Comparison of ENCODE assay signal across 8 cellular contexts in the genomic region with DNA sequence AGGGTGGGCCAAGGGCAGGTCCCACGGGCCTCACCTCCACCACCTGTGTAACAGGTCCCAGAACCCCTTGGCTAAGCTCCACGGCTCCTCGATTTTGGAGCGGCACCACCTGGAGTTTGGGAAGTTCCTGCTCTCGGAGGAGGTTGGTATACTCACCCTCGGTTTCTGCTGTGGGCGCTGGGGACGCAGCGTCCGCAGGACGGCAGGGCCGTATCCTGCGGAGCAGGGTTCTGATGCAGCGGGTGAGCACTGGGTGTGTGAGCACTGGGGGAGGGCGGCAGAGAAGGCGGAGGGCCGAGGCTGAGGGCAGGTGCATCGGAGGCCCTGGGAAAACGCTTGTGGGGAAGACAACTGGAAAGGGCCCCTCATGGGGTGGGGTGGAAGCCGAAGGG. TPM values are rescaled to one million over a fixed set of nuclear protein-coding genes. Genes with fewer than 3 reads are reported as not detected.
DNase-seq lines count a peak whose midpoint lies in the region; ATAC-seq, FAIRE-seq and TF ChIP-seq lines count a peak whose summit lies in the region.

No MANE protein-coding gene starts in this region.

- BruUV-seq in endothelial cell of umbilical vein (replicated peaks; lab: Mats Ljungman, UMichigan), result no TSS peak

- TF ChIP-seq POLR2A in endothelial cell of umbilical vein (IDR thresholded peaks at IDR 0.05; ENCODE audit: low read depth, low read length), result no peak

- no peak for TF ChIP-seq CTCF in CD4-positive, alpha-beta T cell (IDR thresholded peaks at IDR 0.05)
- TF ChIP-seq CTCF in endothelial cell of umbilical vein (IDR thresholded peaks at IDR 0.05; ENCODE audit: extremely low read depth in 1 of 2, insufficient read depth in 1 of 2, low read depth in 1 of 2, low read length in 2 of 2), result no peak
- TF ChIP-seq CTCF in osteocyte (IDR thresholded peaks at IDR 0.05), result no peak

- dilution Hi-C loops in endothelial cell of umbilical vein (cut with MboI; ENCODE audit: extremely low pct_ligation_motif_present, low sequenced_read_pairs), result no loop called here

- H4K20me1 ChIP-seq in endothelial cell of umbilical vein (replicated peaks; ENCODE audit: control insufficient read depth, extremely low read depth, insufficient read depth, low read length), result no peaks in the 10 kb centered on the region

- H3K27ac Mint-ChIP-seq in CD4-positive, alpha-beta T cell, result peak overlapping the region; percentile 80
- no peak overlapping the region for H3K27ac Mint-ChIP-seq in osteocyte (ENCODE audit: unreplicated experiment)

- H3K79me2 ChIP-seq in endothelial cell of umbilical vein (ENCODE audit: control insufficient read depth, insufficient read depth, low read length), result no peaks in the 10 kb centered on the region

- CTCF ChIA-PET in CD4-positive, alpha-beta T cell (lab: Charles Lee), result no interaction called here
- CTCF ChIA-PET in endothelial cell of umbilical vein (lab: Charles Lee), result no interaction called here

- H3K4me3 Mint-ChIP-seq in CD4-positive, alpha-beta T cell, result peak overlapping the region; percentile 88
- peak overlapping the region; percentile 60 for H3K4me3 Mint-ChIP-seq in osteocyte (ENCODE audit: unreplicated experiment)

- no peak for DNase-seq in CD4-positive, alpha-beta T cell
- DNase-seq in Jurkat, Clone E6-1 (ENCODE audit: low read depth, low spot score), result no peak
- DNase-seq in endothelial cell of umbilical vein (ENCODE audit: low read depth, low spot score), result no peak
- no peak for DNase-seq in osteocyte (ENCODE audit: extremely low spot score, unreplicated experiment)
- no peak for DNase-seq in superior temporal gyrus (ENCODE audit: extremely low spot score)
- DNase-seq in hippocampal formation (lab: John Stamatoyannopoulos, UW), result no peak

- POLR2A ChIA-PET in CD4-positive, alpha-beta T cell (lab: Charles Lee), result interaction anchor here (1.1 to 4.3 kb wide), 2 partner anchors 11 to 119 kb away, joined by 3 to 64 read pairs; partner anchors contain the start of genes ATP5ME and MYL5
- POLR2A ChIA-PET in endothelial cell of umbilical vein (lab: Charles Lee), result no interaction called here

- peaks cover 10% of the 10 kb centered on the region for H3K4me1 Mint-ChIP-seq in CD4-positive, alpha-beta T cell (ENCODE audit: low read depth)
- peaks cover 1% of the 10 kb centered on the region for H3K4me1 Mint-ChIP-seq in osteocyte (ENCODE audit: unreplicated experiment)

- no peaks in the 10 kb centered on the region for H3K36me3 ChIP-seq in endothelial cell of umbilical vein (ENCODE audit: control insufficient read depth in 2 of 2, extremely low read depth in 1 of 2, insufficient read depth in 2 of 2, low read length in 2 of 2)

- H2AFZ ChIP-seq in endothelial cell of umbilical vein (ENCODE audit: low read depth, low read length), result peak overlapping the region; percentile 84

- H3K9ac ChIP-seq in endothelial cell of umbilical vein (replicated peaks; ENCODE audit: extremely low read depth, insufficient read depth, low read length), result no peak overlapping the region

- peak; percentile 8 for ATAC-seq in CD4-positive, alpha-beta T cell (ENCODE audit: poor library complexity)
- ATAC-seq in HG02759 (IDR thresholded peaks at IDR 0.05; ENCODE audit: unreplicated experiment), result no peak
- ATAC-seq in GM19467 (IDR thresholded peaks at IDR 0.05; ENCODE audit: unreplicated experiment), result no peak

- H3K27ac ChIP-seq in CD4-positive, alpha-beta T cell (ENCODE audit: low read depth, low read length), result peak overlapping the region; percentile 59
- H3K27ac ChIP-seq in endothelial cell of umbilical vein (ENCODE audit: insufficient read depth, low read depth, low read length), result no peak overlapping the region

- no peak overlapping the region for H3K4me2 ChIP-seq in endothelial cell of umbilical vein (ENCODE audit: insufficient read depth, low read length)

- no peaks in the 10 kb centered on the region for H3K4me1 ChIP-seq in endothelial cell of umbilical vein (ENCODE audit: control insufficient read depth, extremely low read depth, insufficient read depth, low read length)

- peaks cover 5% of the 10 kb centered on the region for H3K36me3 Mint-ChIP-seq in CD4-positive, alpha-beta T cell (ENCODE audit: low read depth)
- H3K36me3 Mint-ChIP-seq in osteocyte (ENCODE audit: unreplicated experiment), result no peaks in the 10 kb centered on the region

- no peaks in the 10 kb centered on the region for H3K9me1 ChIP-seq in endothelial cell of umbilical vein (replicated peaks; ENCODE audit: control insufficient read depth, extremely low read depth, insufficient read depth, low read length)

- H3K4me3 ChIP-seq in Jurkat, Clone E6-1 (ENCODE audit: low read length), result peak overlapping the region; percentile 61
- H3K4me3 ChIP-seq in endothelial cell of umbilical vein (replicated peaks in 1 of 3; ENCODE audit: insufficient read depth in 1 of 3, low read depth in 1 of 3, low read length in 3 of 3), result peak overlapping the region in 1 of 3 experiments; percentile 38

- no peak for FAIRE-seq in endothelial cell of umbilical vein (lab: Jason Lieb, UNC)

- no peaks in the 10 kb centered on the region for H3K27me3 Mint-ChIP-seq in CD4-positive, alpha-beta T cell
- no peaks in the 10 kb centered on the region for H3K27me3 Mint-ChIP-seq in osteocyte (ENCODE audit: unreplicated experiment)

- intact Hi-C loops in CD4-positive, alpha-beta T cell (cut with DNase I, micrococcal nuclease), result loop anchor here (5.0 kb wide), 3 partner anchors 119 to 326 kb away; partner anchors contain the start of genes PIGG (in 1 of the 2), ZNF141 (in 1 of the 2) and ZNF721 (in 1 of the 2)
- intact Hi-C loops in endothelial cell of umbilical vein (cut with micrococcal nuclease), result no loop called here

- H3K9me3 ChIP-seq in CD4-positive, alpha-beta T cell (ENCODE audit: control insufficient read depth, low read length), result no peaks in the 10 kb centered on the region
- H3K9me3 ChIP-seq in endothelial cell of umbilical vein (replicated peaks; ENCODE audit: control insufficient read depth, insufficient read depth, low read length), result no peaks in the 10 kb centered on the region

- H3K9me3 Mint-ChIP-seq in CD4-positive, alpha-beta T cell, result no peaks in the 10 kb centered on the region
- H3K9me3 Mint-ChIP-seq in osteocyte (ENCODE audit: unreplicated experiment), result no peaks in the 10 kb centered on the region

- no peaks in the 10 kb centered on the region for H3K27me3 ChIP-seq in CD4-positive, alpha-beta T cell (ENCODE audit: control insufficient read depth, insufficient read depth, low read length)
- H3K27me3 ChIP-seq in endothelial cell of umbilical vein (ENCODE audit: control insufficient read depth in 2 of 2, insufficient read depth in 2 of 2, low read length in 2 of 2), result peaks cover 0 to 5% of the 10 kb centered on the region in 2 experiments

RNA-seq across cellular contexts. Expression of gene ATP5ME, which starts 11.0 kb away (rescaled TPM):
- total RNA-seq in CD4-positive, alpha-beta T cell, result 100 to 1,000 TPM; 109 to 126 TPM
- polyA plus RNA-seq in Jurkat, Clone E6-1 (2012; ENCODE audit: insufficient read depth, insufficient read length), result 593 TPM
- total RNA-seq in endothelial cell of umbilical vein, result 303 and 310 TPM in 2 replicates
- polyA plus RNA-seq in endothelial cell of umbilical vein, result 244 and 304 TPM in 2 replicates
- 863 and 945 TPM in 2 replicates for polyA plus RNA-seq in endothelial cell of umbilical vein (2011; cell fraction: cytosol; rRNA removed)
- 171 and 218 TPM in 2 replicates for polyA plus RNA-seq in endothelial cell of umbilical vein (2011; cell fraction: nucleus; rRNA removed)
- polyA plus RNA-seq in endothelial cell of umbilical vein (2012), result 698 and 943 TPM in 2 replicates
- 65.6 and 98.9 TPM in 2 replicates for polyA minus RNA-seq in endothelial cell of umbilical vein
- polyA minus RNA-seq in endothelial cell of umbilical vein (2011; cell fraction: cytosol; rRNA and poly(A)+ RNA removed), result 64.9 TPM
- polyA minus RNA-seq in endothelial cell of umbilical vein (2011; cell fraction: nucleus; rRNA and poly(A)+ RNA removed), result 19.5 and 27.3 TPM in 2 replicates
- 261 and 271 TPM in 2 replicates for total RNA-seq in osteocyte

RNA-seq across cellular contexts. Expression of gene MYL5, which starts 11.3 kb away (rescaled TPM):
- total RNA-seq in CD4-positive, alpha-beta T cell, result 10 to 100 TPM; 25.3 to 29.2 TPM
- polyA plus RNA-seq in Jurkat, Clone E6-1 (2012; ENCODE audit: insufficient read depth, insufficient read length), result 7.8 TPM
- total RNA-seq in endothelial cell of umbilical vein (13.4 and 15.5 TPM in 2 replicates), osteocyte (32.2 and 32.3 TPM in 2 replicates)
- 12.3 and 14.2 TPM in 2 replicates for polyA plus RNA-seq in endothelial cell of umbilical vein
- polyA plus RNA-seq in endothelial cell of umbilical vein (2011; cell fraction: cytosol; rRNA removed), result 11.9 and 12.9 TPM in 2 replicates
- 41.1 and 49.4 TPM in 2 replicates for polyA plus RNA-seq in endothelial cell of umbilical vein (2011; cell fraction: nucleus; rRNA removed)
- 15.6 and 17.5 TPM in 2 replicates for polyA plus RNA-seq in endothelial cell of umbilical vein (2012)
- polyA minus RNA-seq in endothelial cell of umbilical vein, result 2.4 and 5.0 TPM in 2 replicates
- 1.2 TPM for polyA minus RNA-seq in endothelial cell of umbilical vein (2011; cell fraction: cytosol; rRNA and poly(A)+ RNA removed)
- 8.1 and 14.1 TPM in 2 replicates for polyA minus RNA-seq in endothelial cell of umbilical vein (2011; cell fraction: nucleus; rRNA and poly(A)+ RNA removed)

RNA-seq across cellular contexts. Expression of gene SLC49A3, which starts 25.9 kb away (rescaled TPM):
- total RNA-seq in CD4-positive, alpha-beta T cell, result under 1 TPM; 0.22 to 0.91 TPM
- polyA plus RNA-seq in Jurkat, Clone E6-1 (2012; ENCODE audit: insufficient read depth, insufficient read length), result not detected
- 5.0 and 11.5 TPM in 2 replicates for total RNA-seq in endothelial cell of umbilical vein
- polyA plus RNA-seq in endothelial cell of umbilical vein, result 4.2 and 4.6 TPM in 2 replicates
- polyA plus RNA-seq in endothelial cell of umbilical vein (2011; cell fraction: cytosol; rRNA removed), result 1.2 and 2.0 TPM in 2 replicates
- 6.6 and 9.1 TPM in 2 replicates for polyA plus RNA-seq in endothelial cell of umbilical vein (2011; cell fraction: nucleus; rRNA removed)
- 1.3 and 1.5 TPM in 2 replicates for polyA plus RNA-seq in endothelial cell of umbilical vein (2012)
- polyA minus RNA-seq in endothelial cell of umbilical vein, result 1.1 and 2.0 TPM in 2 replicates
- polyA minus RNA-seq in endothelial cell of umbilical vein (2011; cell fraction: cytosol; rRNA and poly(A)+ RNA removed), result not detected
- 2.0 and 3.1 TPM in 2 replicates for polyA minus RNA-seq in endothelial cell of umbilical vein (2011; cell fraction: nucleus; rRNA and poly(A)+ RNA removed)
- 0.31 and 0.67 TPM in 2 replicates for total RNA-seq in osteocyte

RNA-seq across cellular contexts. Expression of gene PDE6B, which starts 37.7 kb away (rescaled TPM):
- 10 to 100 TPM; 11.4 to 12.4 TPM for total RNA-seq in CD4-positive, alpha-beta T cell
- polyA plus RNA-seq in Jurkat, Clone E6-1 (2012; ENCODE audit: insufficient read depth, insufficient read length), result 32.0 TPM
- 0.85 and 1.8 TPM in 2 replicates for total RNA-seq in endothelial cell of umbilical vein
- 0.77 and 0.78 TPM in 2 replicates for polyA plus RNA-seq in endothelial cell of umbilical vein
- 0.54 and 0.59 TPM in 2 replicates for polyA plus RNA-seq in endothelial cell of umbilical vein (2011; cell fraction: cytosol; rRNA removed)
- polyA plus RNA-seq in endothelial cell of umbilical vein (2011; cell fraction: nucleus; rRNA removed), result 0.04 and 0.14 TPM in 2 replicates
- polyA plus RNA-seq in endothelial cell of umbilical vein (2012), result 0.80 and 2.4 TPM in 2 replicates
- polyA minus RNA-seq in endothelial cell of umbilical vein, result 0.72 and 0.87 TPM in 2 replicates
- polyA minus RNA-seq in endothelial cell of umbilical vein (2011; cell fraction: cytosol; rRNA and poly(A)+ RNA removed), result not detected
- polyA minus RNA-seq in endothelial cell of umbilical vein (2011; cell fraction: nucleus; rRNA and poly(A)+ RNA removed), result not detected in 2 replicates
- total RNA-seq in osteocyte, result 1.6 TPM in 2 replicates

RNA-seq across cellular contexts. Expression of gene PCGF3, which starts 42.6 kb away (rescaled TPM):
- total RNA-seq in CD4-positive, alpha-beta T cell, result 10 to 100 TPM; 45.1 to 48.6 TPM
- polyA plus RNA-seq in Jurkat, Clone E6-1 (2012; ENCODE audit: insufficient read depth, insufficient read length), result 62.7 TPM
- total RNA-seq in endothelial cell of umbilical vein (69.2 and 70.2 TPM in 2 replicates), osteocyte (69.8 and 70.0 TPM in 2 replicates)
- 91.8 and 95.3 TPM in 2 replicates for polyA plus RNA-seq in endothelial cell of umbilical vein
- polyA plus RNA-seq in endothelial cell of umbilical vein (2011; cell fraction: cytosol; rRNA removed), result 53.0 and 64.5 TPM in 2 replicates
- 376 and 396 TPM in 2 replicates for polyA plus RNA-seq in endothelial cell of umbilical vein (2011; cell fraction: nucleus; rRNA removed)
- 42.1 and 58.2 TPM in 2 replicates for polyA plus RNA-seq in endothelial cell of umbilical vein (2012)
- polyA minus RNA-seq in endothelial cell of umbilical vein, result 80.4 and 109 TPM in 2 replicates
- 18.2 TPM for polyA minus RNA-seq in endothelial cell of umbilical vein (2011; cell fraction: cytosol; rRNA and poly(A)+ RNA removed)
- polyA minus RNA-seq in endothelial cell of umbilical vein (2011; cell fraction: nucleus; rRNA and poly(A)+ RNA removed), result 85.7 and 100 TPM in 2 replicates
